In the genomic region with DNA sequence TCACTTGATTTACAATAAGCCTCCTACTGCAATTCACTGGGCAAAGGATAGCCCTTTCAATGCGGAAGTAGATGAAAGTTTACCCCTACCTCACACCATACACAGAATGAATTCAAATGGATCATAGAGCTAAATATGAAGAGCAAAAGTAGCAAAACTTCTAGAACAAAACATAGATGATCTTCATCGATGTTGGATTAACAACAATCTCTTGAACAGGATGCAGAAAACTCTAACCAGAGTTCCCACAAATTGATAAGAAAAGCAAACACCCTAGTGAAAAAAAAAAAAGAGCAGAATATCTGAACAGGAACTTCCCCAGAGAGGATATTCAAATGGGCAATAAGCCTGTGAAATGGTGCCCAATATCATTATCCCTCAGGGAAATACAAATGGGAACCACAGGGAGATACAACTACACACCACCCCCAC, we compare ENCODE assay signal across 1 cellular context.
TF ChIP-seq lines count a peak whose summit lies in the region.

No MANE protein-coding gene starts in this region.

TF ChIP-seq in K562, 482 proteins besides CTCF, POLR2A, EP300 and RAD21:
- peak in 1 of 2 experiments; percentile 72; a peak in 2 of 4 replicates for TF ChIP-seq FOXA3 (CRISPR knock-in tag; conservative IDR thresholded peaks at IDR 0.05 in 1 of 2, IDR thresholded peaks at IDR 0.05 in 1 of 2)
- peak; percentile 27 for TF ChIP-seq CBFA2T3 (IDR thresholded peaks at IDR 0.05)
- no peak for TF ChIP-seq KLF6 (CRISPR knock-in tag; IDR thresholded peaks at IDR 0.05; ENCODE audit: borderline replicate concordance)
- no peak for TF ChIP-seq ZNF696 (CRISPR knock-in tag; conservative IDR thresholded peaks at IDR 0.05)
- no peak for TF ChIP-seq MYBL2 (IDR thresholded peaks at IDR 0.05; ENCODE audit: low read depth)
- no peak for TF ChIP-seq MYBL2 (CRISPR knock-in tag; IDR thresholded peaks at IDR 0.05; ENCODE audit: borderline replicate concordance)
- peak; percentile 59; the same call in 1 of the 2 replicates for TF ChIP-seq ZNF384 (IDR thresholded peaks at IDR 0.05; ENCODE audit: low read depth, low read length)
- TF ChIP-seq, protein P1, sequence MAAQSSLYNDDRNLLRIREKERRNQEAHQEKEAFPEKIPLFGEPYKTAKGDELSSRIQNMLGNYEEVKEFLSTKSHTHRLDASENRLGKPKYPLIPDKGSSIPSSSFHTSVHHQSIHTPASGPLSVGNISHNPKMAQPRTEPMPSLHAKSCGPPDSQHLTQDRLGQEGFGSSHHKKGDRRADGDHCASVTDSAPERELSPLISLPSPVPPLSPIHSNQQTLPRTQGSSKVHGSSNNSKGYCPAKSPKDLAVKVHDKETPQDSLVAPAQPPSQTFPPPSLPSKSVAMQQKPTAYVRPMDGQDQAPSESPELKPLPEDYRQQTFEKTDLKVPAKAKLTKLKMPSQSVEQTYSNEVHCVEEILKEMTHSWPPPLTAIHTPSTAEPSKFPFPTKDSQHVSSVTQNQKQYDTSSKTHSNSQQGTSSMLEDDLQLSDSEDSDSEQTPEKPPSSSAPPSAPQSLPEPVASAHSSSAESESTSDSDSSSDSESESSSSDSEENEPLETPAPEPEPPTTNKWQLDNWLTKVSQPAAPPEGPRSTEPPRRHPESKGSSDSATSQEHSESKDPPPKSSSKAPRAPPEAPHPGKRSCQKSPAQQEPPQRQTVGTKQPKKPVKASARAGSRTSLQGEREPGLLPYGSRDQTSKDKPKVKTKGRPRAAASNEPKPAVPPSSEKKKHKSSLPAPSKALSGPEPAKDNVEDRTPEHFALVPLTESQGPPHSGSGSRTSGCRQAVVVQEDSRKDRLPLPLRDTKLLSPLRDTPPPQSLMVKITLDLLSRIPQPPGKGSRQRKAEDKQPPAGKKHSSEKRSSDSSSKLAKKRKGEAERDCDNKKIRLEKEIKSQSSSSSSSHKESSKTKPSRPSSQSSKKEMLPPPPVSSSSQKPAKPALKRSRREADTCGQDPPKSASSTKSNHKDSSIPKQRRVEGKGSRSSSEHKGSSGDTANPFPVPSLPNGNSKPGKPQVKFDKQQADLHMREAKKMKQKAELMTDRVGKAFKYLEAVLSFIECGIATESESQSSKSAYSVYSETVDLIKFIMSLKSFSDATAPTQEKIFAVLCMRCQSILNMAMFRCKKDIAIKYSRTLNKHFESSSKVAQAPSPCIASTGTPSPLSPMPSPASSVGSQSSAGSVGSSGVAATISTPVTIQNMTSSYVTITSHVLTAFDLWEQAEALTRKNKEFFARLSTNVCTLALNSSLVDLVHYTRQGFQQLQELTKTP (IDR thresholded peaks at IDR 0.05; ENCODE audit: low read depth in 1 of 2, partially characterized antibody in 2 of 2) = peak in 1 of 2 experiments; percentile 77
- no peak for TF ChIP-seq NRF1 (conservative IDR thresholded peaks at IDR 0.05 in 1 of 2, IDR thresholded peaks at IDR 0.05 in 1 of 2)
- peak; percentile 26 for TF ChIP-seq ZFP36 (IDR thresholded peaks at IDR 0.05; ENCODE audit: low read depth, low read length, partially characterized antibody)
- TF ChIP-seq, protein P2, sequence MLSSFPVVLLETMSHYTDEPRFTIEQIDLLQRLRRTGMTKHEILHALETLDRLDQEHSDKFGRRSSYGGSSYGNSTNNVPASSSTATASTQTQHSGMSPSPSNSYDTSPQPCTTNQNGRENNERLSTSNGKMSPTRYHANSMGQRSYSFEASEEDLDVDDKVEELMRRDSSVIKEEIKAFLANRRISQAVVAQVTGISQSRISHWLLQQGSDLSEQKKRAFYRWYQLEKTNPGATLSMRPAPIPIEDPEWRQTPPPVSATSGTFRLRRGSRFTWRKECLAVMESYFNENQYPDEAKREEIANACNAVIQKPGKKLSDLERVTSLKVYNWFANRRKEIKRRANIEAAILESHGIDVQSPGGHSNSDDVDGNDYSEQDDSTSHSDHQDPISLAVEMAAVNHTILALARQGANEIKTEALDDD (IDR thresholded peaks at IDR 0.05) = 0 out of 2 replicates have a peak, but pooled peaks have one; percentile 23
- peak; percentile 31; the same call in 1 of the 2 replicates for TF ChIP-seq SMARCA4 (IDR thresholded peaks at IDR 0.05)
